Comparison of ENCODE assay signal across 21 cellular contexts in genomic region chr4:147853706-147854105, GRCh38.
A peak's percentile ranks its signal among the peaks of the same experiment; 100 is the strongest.
DNase-seq lines count a peak whose midpoint lies in the region; ATAC-seq and TF ChIP-seq lines count a peak whose summit lies in the region.
"Had no signal": no experiment of that assay in that cellular context is flagged by ENCODE, and none has a peak within 500 bp of the region (broad histone marks: within the 10 kb centered on the region; RNA-seq: fewer than 3 reads in every experiment).

No MANE protein-coding gene starts in this region.

- WGBS in gastroesophageal sphincter (ENCODE audit: low coverage in 1 of 2), 2 donors: 44 to 70% methylated on average over 2 of the region's 2 CpGs

- H3K36me3 ChIP-seq in gastroesophageal sphincter (peaks cover 0 to 25% of the 10 kb centered on the region in 2 donors), subcutaneous abdominal adipose tissue (ENCODE audit: control insufficient read depth in 5 of 5, insufficient read depth in 5 of 5, low read length in 5 of 5) (peaks cover 0 to 13% (median 5%) of the 10 kb centered on the region in 5 donors)

- DNase-seq in CD1c-positive myeloid dendritic cell (ENCODE audit: extremely low spot score): peak; percentile 24
- no peak for DNase-seq in activated naive CD4-positive, alpha-beta T cell treated with anti-CD3 and anti-CD28 coated beads, Interleukin-2, amount 50 U/mL, for 16 hours
- no peak for DNase-seq in posterior cingulate gyrus
- no peak for DNase-seq in NCI-H2196 (lab: John Stamatoyannopoulos, UW; ENCODE audit: unreplicated experiment)
- no peak for DNase-seq in RWPE1 (ENCODE audit: low spot score)
- DNase-seq: activated CD8-positive, alpha-beta memory T cell treated with anti-CD3 and anti-CD28 coated beads, Interleukin-2, amount 10 ng/mL, durations not matched to agents 7 days and 5 days; amniotic stem cell; GOT3; head of caudate nucleus; islet precursor cell; mesendoderm; NCI-H1105 treated with DMSO at 0.1 percent for 48 hours; NCI-H69; nephron progenitor cell; SJCRH30; stimulated activated naive B cell treated with anti-CD40 and anti-IgM and Interleukin-4, amounts not matched to agents 10 μg/mL and 1 μg/mL and 100 μg/mL, for 72 hours; T-helper 9 cell had no signal

- H3K27me3 ChIP-seq in gastroesophageal sphincter (no peaks in the 10 kb centered on the region), subcutaneous abdominal adipose tissue (ENCODE audit: control insufficient read depth in 5 of 5, insufficient read depth in 4 of 5, low read length in 5 of 5) (no peaks in the 10 kb centered on the region)
- H3K27me3 ChIP-seq: SJCRH30 had no signal

- POLR2A ChIA-PET in RWPE1 (lab: Yijun Ruan, JAX; ENCODE audit: low non-redundant PET): no interaction called here

- ATAC-seq in SK-N-SH treated with all-trans-retinoic acid at 6 μM for 48 hours (peak; percentile 91), gastroesophageal sphincter (no peak)
- ATAC-seq: activated CD4-positive, CD25-positive, alpha-beta regulatory T cell treated with anti-CD3 and anti-CD28 coated beads, Interleukin-2, amount 50 U/mL, for 24 hours; activated CD8-positive, alpha-beta memory T cell treated with anti-CD3 and anti-CD28 coated beads, Interleukin-2, amount 10 ng/mL, durations not matched to agents 7 days and 5 days; stimulated activated naive B cell treated with anti-CD40 and anti-IgM and Interleukin-4, amounts not matched to agents 10 μg/mL and 1 μg/mL and 100 μg/mL, for 72 hours had no signal

- H3K9me3 ChIP-seq in gastroesophageal sphincter (peaks cover 0 to 6% (median 0%) of the 10 kb centered on the region in 3 donors), subcutaneous abdominal adipose tissue (ENCODE audit: control insufficient read depth in 5 of 5, low read length in 5 of 5) (no peaks in the 10 kb centered on the region)
- H3K9me3 ChIP-seq: SJCRH30 had no signal

- no peak for TF ChIP-seq EP300 in gastroesophageal sphincter (IDR thresholded peaks at IDR 0.05)

- H3K4me1 ChIP-seq in gastroesophageal sphincter (peaks cover 26 to 97% (median 30%) of the 10 kb centered on the region in 3 donors), subcutaneous abdominal adipose tissue (ENCODE audit: control insufficient read depth in 5 of 5, insufficient read depth in 5 of 5, low read length in 5 of 5) (peaks cover 0 to 18% (median 6%) of the 10 kb centered on the region in 5 donors)
- H3K4me1 ChIP-seq: SJCRH30 had no signal

- no peak overlapping the region for H3K4me3 ChIP-seq in gastroesophageal sphincter
- no peak overlapping the region for H3K4me3 ChIP-seq in subcutaneous abdominal adipose tissue (ENCODE audit: low read depth in 1 of 5, low read length in 5 of 5)
- H3K4me3 ChIP-seq: SJCRH30 had no signal

- no peak overlapping the region for H3K9ac ChIP-seq in subcutaneous abdominal adipose tissue (ENCODE audit: low read length in 5 of 5)

- CTCF ChIA-PET in RWPE1 (lab: Yijun Ruan, JAX): interaction anchor here (1.0 kb wide), 1 partner anchor 13 kb away, joined by 3 read pairs; no protein-coding TSS in a partner anchor

- no peak for TF ChIP-seq POLR2A in gastroesophageal sphincter (IDR thresholded peaks at IDR 0.05)

- H3K27ac ChIP-seq in gastroesophageal sphincter (peak overlapping the region in 3 of 4 donors; percentile 69 to 79 (median 79)), subcutaneous abdominal adipose tissue (ENCODE audit: low read depth, low read length) (peak overlapping the region; percentile 1), RWPE1 (no peak overlapping the region)
- H3K27ac ChIP-seq: SJCRH30 had no signal

- TF ChIP-seq CTCF in gastroesophageal sphincter (IDR thresholded peaks at IDR 0.05) (no peak), RWPE1 (conservative IDR thresholded peaks at IDR 0.05; ENCODE audit: low read depth) (no peak)

- intact Hi-C loops in posterior cingulate gyrus (cut with DNase I): no loop called here

TF ChIP-seq in SK-N-SH treated with all-trans-retinoic acid at 6 μM for 48 hours, 23 proteins besides CTCF, POLR2A, EP300 and RAD21:
- TF ChIP-seq GLIS3 (CRISPR knock-in tag; IDR thresholded peaks at IDR 0.05) (no peak), POU6F1 (CRISPR knock-in tag; IDR thresholded peaks at IDR 0.05; ENCODE audit: borderline replicate concordance, low read depth) (no peak), PATZ1 (CRISPR knock-in tag; IDR thresholded peaks at IDR 0.05; ENCODE audit: borderline replicate concordance) (no peak), BACH2 (CRISPR knock-in tag; IDR thresholded peaks at IDR 0.05; ENCODE audit: borderline replicate concordance) (no peak), TCF4 (CRISPR knock-in tag; IDR thresholded peaks at IDR 0.05; ENCODE audit: borderline replicate concordance) (peak; percentile 56), ZC3H10 (CRISPR knock-in tag; IDR thresholded peaks at IDR 0.05) (no peak), CSDC2 (CRISPR knock-in tag; IDR thresholded peaks at IDR 0.05) (no peak), RARB (CRISPR knock-in tag; IDR thresholded peaks at IDR 0.05) (no peak), ZNF70 (CRISPR knock-in tag; IDR thresholded peaks at IDR 0.05) (no peak)
